In the genomic region with DNA sequence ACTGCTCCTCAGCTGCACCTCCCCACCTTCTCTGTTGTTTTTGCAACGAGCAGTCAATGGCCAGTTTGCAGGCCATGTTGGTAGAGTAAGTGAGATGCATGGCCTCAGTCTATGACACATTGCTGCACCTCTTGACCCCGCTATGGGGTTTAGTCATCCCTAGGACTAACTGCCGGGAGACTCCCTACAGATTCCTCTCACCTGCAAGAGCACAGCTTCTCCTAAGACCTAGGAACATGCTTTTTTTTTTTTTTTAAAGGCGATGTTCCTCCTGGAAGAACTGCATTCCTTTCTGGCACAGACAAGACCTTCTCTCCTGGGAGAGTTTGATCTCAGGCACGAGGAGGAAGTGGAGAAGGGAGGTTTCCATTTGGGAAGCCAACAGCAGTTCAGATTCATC, we compare ENCODE assay signal across 1 cellular context.
TF ChIP-seq lines count a peak whose summit lies in the region.

No MANE protein-coding gene starts in this region.

TF ChIP-seq in SK-N-SH, 30 proteins besides CTCF, POLR2A, EP300 and RAD21 (continued from another document):
- TF ChIP-seq, protein P1, sequence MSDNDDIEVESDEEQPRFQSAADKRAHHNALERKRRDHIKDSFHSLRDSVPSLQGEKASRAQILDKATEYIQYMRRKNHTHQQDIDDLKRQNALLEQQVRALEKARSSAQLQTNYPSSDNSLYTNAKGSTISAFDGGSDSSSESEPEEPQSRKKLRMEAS (IDR thresholded peaks at IDR 0.05; ENCODE audit: low read depth), result 0 out of 2 replicates have a peak, but pooled peaks have one; percentile 27
